In the genomic region with DNA sequence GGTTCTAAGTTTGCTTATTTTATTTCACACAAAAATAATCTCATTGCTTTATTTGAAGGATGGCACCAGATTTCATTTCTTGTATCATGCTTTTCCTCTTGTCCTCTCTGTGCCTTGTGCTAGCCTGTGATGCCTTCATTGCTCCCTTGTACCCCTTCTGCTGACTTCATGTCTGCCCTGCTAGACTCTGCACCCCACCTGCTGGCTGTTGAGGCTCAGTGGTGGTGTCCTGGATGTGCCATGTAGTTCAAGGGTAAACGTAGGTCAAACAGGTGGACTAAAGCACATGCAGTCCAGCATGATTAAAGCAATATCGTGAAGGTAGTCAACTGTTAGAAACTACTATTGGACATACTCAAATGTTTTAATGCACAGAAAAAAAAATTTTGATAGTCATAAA, we compare ENCODE assay signal across 2 cellular contexts.
TF ChIP-seq lines count a peak whose summit lies in the region.

No MANE protein-coding gene starts in this region.

TF ChIP-seq in HEK293, 187 proteins besides CTCF, POLR2A, EP300 and RAD21:
- TF ChIP-seq GLI4 (tag by site-specific recombination; IDR thresholded peaks at IDR 0.05) (no peak), ZNF335 (tag by site-specific recombination; conservative IDR thresholded peaks at IDR 0.05) (no peak), ZFP41 (tag by site-specific recombination; IDR thresholded peaks at IDR 0.05; ENCODE audit: borderline replicate concordance) (no peak), ZNF610 (tag by site-specific recombination; IDR thresholded peaks at IDR 0.05; ENCODE audit: borderline replicate concordance) (no peak), KLF16 (tag by site-specific recombination; IDR thresholded peaks at IDR 0.05) (no peak), ZNF654 (tag by site-specific recombination; IDR thresholded peaks at IDR 0.05; ENCODE audit: low read depth) (peak; percentile 20; the same call in 1 of the 2 replicates)
- TF ChIP-seq, protein P1, sequence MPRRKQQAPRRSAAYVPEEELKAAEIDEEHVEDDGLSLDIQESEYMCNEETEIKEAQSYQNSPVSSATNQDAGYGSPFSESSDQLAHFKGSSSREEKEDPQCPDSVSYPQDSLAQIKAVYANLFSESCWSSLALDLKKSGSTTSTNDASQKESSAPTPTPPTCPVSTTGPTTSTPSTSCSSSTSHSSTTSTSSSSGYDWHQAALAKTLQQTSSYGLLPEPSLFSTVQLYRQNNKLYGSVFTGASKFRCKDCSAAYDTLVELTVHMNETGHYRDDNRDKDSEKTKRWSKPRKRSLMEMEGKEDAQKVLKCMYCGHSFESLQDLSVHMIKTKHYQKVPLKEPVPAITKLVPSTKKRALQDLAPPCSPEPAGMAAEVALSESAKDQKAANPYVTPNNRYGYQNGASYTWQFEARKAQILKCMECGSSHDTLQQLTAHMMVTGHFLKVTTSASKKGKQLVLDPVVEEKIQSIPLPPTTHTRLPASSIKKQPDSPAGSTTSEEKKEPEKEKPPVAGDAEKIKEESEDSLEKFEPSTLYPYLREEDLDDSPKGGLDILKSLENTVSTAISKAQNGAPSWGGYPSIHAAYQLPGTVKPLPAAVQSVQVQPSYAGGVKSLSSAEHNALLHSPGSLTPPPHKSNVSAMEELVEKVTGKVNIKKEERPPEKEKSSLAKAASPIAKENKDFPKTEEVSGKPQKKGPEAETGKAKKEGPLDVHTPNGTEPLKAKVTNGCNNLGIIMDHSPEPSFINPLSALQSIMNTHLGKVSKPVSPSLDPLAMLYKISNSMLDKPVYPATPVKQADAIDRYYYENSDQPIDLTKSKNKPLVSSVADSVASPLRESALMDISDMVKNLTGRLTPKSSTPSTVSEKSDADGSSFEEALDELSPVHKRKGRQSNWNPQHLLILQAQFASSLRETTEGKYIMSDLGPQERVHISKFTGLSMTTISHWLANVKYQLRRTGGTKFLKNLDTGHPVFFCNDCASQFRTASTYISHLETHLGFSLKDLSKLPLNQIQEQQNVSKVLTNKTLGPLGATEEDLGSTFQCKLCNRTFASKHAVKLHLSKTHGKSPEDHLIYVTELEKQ (tag by site-specific recombination; IDR thresholded peaks at IDR 0.05; ENCODE audit: borderline replicate concordance): no peak

TF ChIP-seq in HepG2, 621 proteins besides CTCF, POLR2A, EP300 and RAD21:
- TF ChIP-seq ZNF30 (CRISPR knock-in tag; IDR thresholded peaks at IDR 0.05) (no peak), PRPF4 (IDR thresholded peaks at IDR 0.05; ENCODE audit: low read depth, low read length, poor library complexity, severe bottlenecking) (no peak), SMC3 (IDR thresholded peaks at IDR 0.05; ENCODE audit: low read length) (peak; percentile 22; the same call in 1 of the 2 replicates), SOX13 (IDR thresholded peaks at IDR 0.05) (no peak), SOX13 (CRISPR knock-in tag; conservative IDR thresholded peaks at IDR 0.05 in 1 of 2, IDR thresholded peaks at IDR 0.05 in 1 of 2) (no peak), MXD4 (CRISPR knock-in tag; IDR thresholded peaks at IDR 0.05) (no peak), ZNF280D (CRISPR knock-in tag; IDR thresholded peaks at IDR 0.05) (no peak), ERF (CRISPR knock-in tag; IDR thresholded peaks at IDR 0.05) (no peak), ATF7-NPFF (CRISPR knock-in tag; IDR thresholded peaks at IDR 0.05; ENCODE audit: low read depth) (no peak), STAG1 (CRISPR knock-in tag; IDR thresholded peaks at IDR 0.05) (peak; percentile 44; the same call in 1 of the 2 replicates), REPIN1 (CRISPR knock-in tag; IDR thresholded peaks at IDR 0.05; ENCODE audit: borderline replicate concordance, low read depth) (no peak), TMF1 (CRISPR knock-in tag; IDR thresholded peaks at IDR 0.05; ENCODE audit: low read depth) (no peak), ESRRA (CRISPR knock-in tag; IDR thresholded peaks at IDR 0.05; ENCODE audit: low read depth) (peak; percentile 94), FOXK2 (IDR thresholded peaks at IDR 0.05) (no peak), PAWR (CRISPR knock-in tag; IDR thresholded peaks at IDR 0.05; ENCODE audit: borderline replicate concordance) (no peak), CAMTA2 (CRISPR knock-in tag; IDR thresholded peaks at IDR 0.05; ENCODE audit: borderline replicate concordance) (no peak), ZNF580 (CRISPR knock-in tag; IDR thresholded peaks at IDR 0.05; ENCODE audit: borderline replicate concordance, low read depth) (no peak), KMT2A (CRISPR knock-in tag; IDR thresholded peaks at IDR 0.05) (no peak)
